In genomic region chr14:69561893-69562292, GRCh38 we compare ENCODE assay signal across 26 cellular contexts. TPM values are rescaled to one million over a fixed set of nuclear protein-coding genes. Genes with fewer than 3 reads are reported as not detected.
"Had no signal": no experiment of that assay in that cellular context is flagged by ENCODE, and none has a peak within 500 bp of the region (broad histone marks: within the 10 kb centered on the region; RNA-seq: fewer than 3 reads in every experiment).

No MANE protein-coding gene starts in this region.

- H3K4me2 ChIP-seq: hepatocyte had no signal

- H3K4me3 ChIP-seq: esophagus squamous epithelium, hepatocyte, pancreas, stomach, thoracic aorta, transverse colon had no signal

- H3K9me3 Mint-ChIP-seq: dendritic cell treated with granulocyte-macrophage colony-stimulating factor and Interleukin-4, amounts not matched to agents 40 ng/mL and 50 ng/mL, for 4 days; effector memory CD8-positive, alpha-beta T cell; mesothelial cell of epicardium; natural killer cell; neural crest cell had no signal

- H3K27ac Mint-ChIP-seq: dendritic cell treated with granulocyte-macrophage colony-stimulating factor and Interleukin-4, amounts not matched to agents 40 ng/mL and 50 ng/mL, for 4 days; effector memory CD8-positive, alpha-beta T cell; mesothelial cell of epicardium; natural killer cell; progenitor cell of endocrine pancreas had no signal

- H3K36me3 Mint-ChIP-seq: mesothelial cell of epicardium, natural killer cell had no signal

- H3K4me3 Mint-ChIP-seq: dendritic cell treated with granulocyte-macrophage colony-stimulating factor and Interleukin-4, amounts not matched to agents 40 ng/mL and 50 ng/mL, for 4 days; effector memory CD8-positive, alpha-beta T cell; mesothelial cell of epicardium; natural killer cell; neural crest cell had no signal

- ATAC-seq: effector memory CD8-positive, alpha-beta T cell; left lobe of liver; natural killer cell; pancreas; right cardiac atrium had no signal

- H3K27ac ChIP-seq: esophagus squamous epithelium, hepatocyte, pancreas, stomach, thoracic aorta, transverse colon had no signal

- H3K4me1 Mint-ChIP-seq: natural killer cell had no signal

- H2AFZ ChIP-seq: hepatocyte had no signal

- H3K27me3 ChIP-seq: pancreas had no signal

- H3K36me3 ChIP-seq: esophagus squamous epithelium, pancreas, stomach, thoracic aorta, transverse colon had no signal

- H3K4me1 ChIP-seq: pancreas, stomach, transverse colon had no signal

- DNase-seq: effector memory CD8-positive, alpha-beta T cell; esophagus squamous epithelium; foreskin fibroblast; head of caudate nucleus; mammary epithelial cell; natural killer cell; occipital lobe; pancreas; right cardiac atrium; small intestine; stimulated activated CD4-positive, alpha-beta T cell treated with anti-CD3 and anti-CD28 coated beads, Interleukin-12 subunit alpha, Interleukin-12 subunit beta, amount 100 ng/mL, for 4 hours; stimulated activated naive CD4-positive, alpha-beta T cell; stomach; substantia nigra; transverse colon had no signal

- H3K9me3 ChIP-seq: esophagus squamous epithelium, pancreas, stomach, thoracic aorta, transverse colon had no signal

RNA-seq across cellular contexts. Expression of gene CCDC177, which starts 12.8 kb away (rescaled TPM):
- total RNA-seq: epithelial cell of proximal tubule, mammary epithelial cell, mucosa of gallbladder, myocyte, natural killer cell, pancreas, right cardiac atrium, thoracic aorta, transverse colon, ureter had no signal
- polyA plus RNA-seq: hepatocyte, mammary epithelial cell, pancreas, right cardiac atrium had no signal
